8 cellular contexts compared by ENCODE assay signal in the genomic region with DNA sequence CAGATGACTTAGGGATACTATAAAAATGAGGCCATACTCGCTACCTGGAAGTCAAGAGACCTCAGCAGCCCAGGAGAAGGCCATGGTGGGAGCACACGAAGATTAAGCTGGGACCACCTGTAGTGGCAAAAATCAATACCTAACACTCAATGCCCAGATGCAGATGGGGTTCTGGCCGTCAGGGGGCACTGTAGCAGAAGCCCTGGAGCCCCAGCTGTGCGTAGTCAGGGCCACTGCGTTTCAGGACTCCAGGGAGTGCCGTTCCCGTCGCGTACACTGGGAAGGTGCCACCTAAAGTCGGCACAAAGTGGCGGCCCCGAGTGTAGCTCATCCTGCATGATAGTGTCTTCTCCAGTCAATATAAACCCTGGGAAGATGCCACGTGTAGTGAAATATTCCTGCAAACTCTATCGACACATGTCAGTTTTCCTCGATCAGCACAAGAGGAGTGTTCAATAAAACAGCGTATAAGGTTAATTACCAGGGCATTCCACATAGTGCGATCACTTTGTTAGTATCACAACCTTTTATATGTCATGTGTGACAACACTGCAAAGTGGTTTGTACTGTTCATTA.
DNase-seq lines count a peak whose midpoint lies in the region; ATAC-seq and TF ChIP-seq lines count a peak whose summit lies in the region.

No MANE protein-coding gene starts in this region.

- no peak overlapping the region for H3K9ac ChIP-seq in iPS-20b (ENCODE audit: low read depth, low read length)

- peaks cover 35% of the 10 kb centered on the region for H3K27me3 Mint-ChIP-seq in stimulated activated naive CD8-positive, alpha-beta T cell treated with anti-CD3 and anti-CD28 coated beads, Interleukin-15, amount 100 ng/mL, for 72 hours

- H3K36me3 ChIP-seq in iPS-20b (ENCODE audit: insufficient read depth, low read depth, low read length) = no peaks in the 10 kb centered on the region

- H3K4me1 ChIP-seq in iPS-20b (ENCODE audit: insufficient read depth, low read length) = peaks cover 25% of the 10 kb centered on the region

- H3K4me3 ChIP-seq in iPS-20b (ENCODE audit: low read length) = peak overlapping the region; percentile 39

- no peak overlapping the region for H3K27ac Mint-ChIP-seq in stimulated activated naive CD8-positive, alpha-beta T cell treated with anti-CD3 and anti-CD28 coated beads, Interleukin-15, amount 100 ng/mL, for 72 hours

- no peak overlapping the region for H3K4me3 Mint-ChIP-seq in stimulated activated naive CD8-positive, alpha-beta T cell treated with anti-CD3 and anti-CD28 coated beads, Interleukin-15, amount 100 ng/mL, for 72 hours

- H3K4me1 Mint-ChIP-seq in stimulated activated naive CD8-positive, alpha-beta T cell treated with anti-CD3 and anti-CD28 coated beads, Interleukin-15, amount 100 ng/mL, for 72 hours = no peaks in the 10 kb centered on the region

- no peaks in the 10 kb centered on the region for H3K9me3 ChIP-seq in iPS-20b (ENCODE audit: insufficient read depth, low read depth, low read length)

- peak; percentile 90 for TF ChIP-seq CTCF in VCaP (conservative IDR thresholded peaks at IDR 0.05)

- H3K27ac ChIP-seq in VCaP (peak overlapping the region; percentile 10; the same call in 1 of the 2 replicates), iPS-20b (ENCODE audit: low read length) (no peak overlapping the region)

- no peak for ATAC-seq in stimulated activated naive CD8-positive, alpha-beta T cell treated with anti-CD3 and anti-CD28 coated beads, Interleukin-15, Interleukin-2, amounts not matched to agents 100 U/mL and 50 U/mL, for 24 hours
- ATAC-seq in stimulated activated naive CD8-positive, alpha-beta T cell treated with anti-CD3 and anti-CD28 coated beads, Interleukin-15, amount 100 ng/mL, for 72 hours = no peak
- ATAC-seq in GM19023 (IDR thresholded peaks at IDR 0.05; ENCODE audit: unreplicated experiment) = no peak
- no peak for ATAC-seq in HG03469 (IDR thresholded peaks at IDR 0.05; ENCODE audit: unreplicated experiment)

- peaks cover 0 to 5% of the 10 kb centered on the region in 2 donors for H3K9me3 Mint-ChIP-seq in stimulated activated naive CD8-positive, alpha-beta T cell treated with anti-CD3 and anti-CD28 coated beads, Interleukin-15, amount 100 ng/mL, for 72 hours

- H3K27me3 ChIP-seq in iPS-20b (ENCODE audit: insufficient read depth, low read length) = peaks cover 18% of the 10 kb centered on the region; the same call in 1 of the 2 replicates

- peak; percentile 4 for DNase-seq in stimulated activated naive CD8-positive, alpha-beta T cell treated with anti-CD3 and anti-CD28 coated beads, Interleukin-15, Interleukin-2, amounts not matched to agents 100 U/mL and 50 U/mL, for 24 hours
- no peak for DNase-seq in stimulated activated naive CD8-positive, alpha-beta T cell treated with anti-CD3 and anti-CD28 coated beads, Interleukin-15, amount 100 ng/mL, for 72 hours
- DNase-seq in NCI-H2081 (lab: John Stamatoyannopoulos, UW) = no peak
- DNase-seq in Kasumi-1 (lab: John Stamatoyannopoulos, UW) = no peak
